Comparison of ENCODE assay signal across 26 cellular contexts in genomic region chr4:83062748-83063147, GRCh38. TPM values are rescaled to one million over a fixed set of nuclear protein-coding genes. Genes with fewer than 3 reads are reported as not detected.
"Had no signal": no experiment of that assay in that cellular context is flagged by ENCODE, and none has a peak within 500 bp of the region (broad histone marks: within the 10 kb centered on the region; RNA-seq: fewer than 3 reads in every experiment).

No MANE protein-coding gene starts in this region.

- H3K4me3 ChIP-seq: coronary artery, esophagus squamous epithelium, lower lobe of right lung, mucosa of descending colon, sigmoid colon, smooth muscle cell, transverse colon had no signal

- DNase-seq: activated CD4-positive, alpha-beta memory T cell treated with anti-CD3 and anti-CD28 coated beads, Interleukin-2, amount 10 ng/mL, durations not matched to agents 7 days and 5 days; activated CD4-positive, alpha-beta T cell treated with anti-CD3 and anti-CD28 coated beads, Interleukin-2, amount 10 ng/mL, durations not matched to agents 24 days and 14 days; activated effector memory CD4-positive, alpha-beta T cell treated with Interleukin-2 at 50 U/mL for 16 hours; activated naive CD4-positive, alpha-beta T cell treated with anti-CD3 and anti-CD28 coated beads for 36 hours; activated naive CD8-positive, alpha-beta T cell treated with anti-CD3 and anti-CD28 coated beads, Interleukin-2, amount 10 ng/mL, durations not matched to agents 7 days and 5 days; activated T-cell treated with anti-CD3 and anti-CD28 coated beads, Interleukin-2, amount 50 U/mL, for 72 hours; amygdala; cerebellar nuclear complex; endodermal cell; esophagus squamous epithelium; lower lobe of right lung; mesendoderm; mucosa of descending colon; nucleus accumbens; sigmoid colon; stimulated activated CD4-positive, alpha-beta T cell treated with anti-CD3 and anti-CD28 coated beads, Interleukin-15, amount 100 ng/mL, for 24 hours; stimulated activated CD4-positive, alpha-beta T cell treated with anti-CD3 and anti-CD28 coated beads, Interleukin-2, amount 100 ng/mL, for 48 hours; stimulated activated CD8-positive, alpha-beta memory T cell treated with anti-CD3 and anti-CD28 coated beads, Interleukin-4, amount 100 ng/mL, for 48 hours; stimulated activated naive B cell treated with anti-CD40 and anti-IgM and Interleukin-4, amounts not matched to agents 10 μg/mL and 1 μg/mL and 100 μg/mL, for 72 hours; transverse colon had no signal

- H3K27me3 ChIP-seq: esophagus squamous epithelium, sigmoid colon, transverse colon had no signal

- H3K9me3 ChIP-seq: esophagus squamous epithelium, lower lobe of right lung, mucosa of descending colon, sigmoid colon, transverse colon had no signal

- H3K4me1 ChIP-seq: esophagus squamous epithelium, lower lobe of right lung, sigmoid colon had no signal

- H3K27ac ChIP-seq: coronary artery, esophagus squamous epithelium, lower lobe of right lung, sigmoid colon, transverse colon, VCaP had no signal

- ATAC-seq: activated CD4-positive, CD25-positive, alpha-beta regulatory T cell treated with anti-CD3 and anti-CD28 coated beads, Interleukin-2, amount 50 U/mL, for 24 hours; activated T-cell treated with anti-CD3 and anti-CD28 coated beads, Interleukin-2, amount 50 U/mL, for 72 hours; left lobe of liver; lower lobe of right lung; mucosa of descending colon; stimulated activated naive B cell treated with anti-CD40 and anti-IgM and Interleukin-4, amounts not matched to agents 10 μg/mL and 1 μg/mL and 100 μg/mL, for 72 hours had no signal

RNA-seq across cellular contexts. Expression of gene PLAC8, which starts 51.8 kb away (rescaled TPM):
- polyA plus RNA-seq: neural cell had no signal
